Comparison of ENCODE assay signal across 14 cellular contexts in the genomic region with DNA sequence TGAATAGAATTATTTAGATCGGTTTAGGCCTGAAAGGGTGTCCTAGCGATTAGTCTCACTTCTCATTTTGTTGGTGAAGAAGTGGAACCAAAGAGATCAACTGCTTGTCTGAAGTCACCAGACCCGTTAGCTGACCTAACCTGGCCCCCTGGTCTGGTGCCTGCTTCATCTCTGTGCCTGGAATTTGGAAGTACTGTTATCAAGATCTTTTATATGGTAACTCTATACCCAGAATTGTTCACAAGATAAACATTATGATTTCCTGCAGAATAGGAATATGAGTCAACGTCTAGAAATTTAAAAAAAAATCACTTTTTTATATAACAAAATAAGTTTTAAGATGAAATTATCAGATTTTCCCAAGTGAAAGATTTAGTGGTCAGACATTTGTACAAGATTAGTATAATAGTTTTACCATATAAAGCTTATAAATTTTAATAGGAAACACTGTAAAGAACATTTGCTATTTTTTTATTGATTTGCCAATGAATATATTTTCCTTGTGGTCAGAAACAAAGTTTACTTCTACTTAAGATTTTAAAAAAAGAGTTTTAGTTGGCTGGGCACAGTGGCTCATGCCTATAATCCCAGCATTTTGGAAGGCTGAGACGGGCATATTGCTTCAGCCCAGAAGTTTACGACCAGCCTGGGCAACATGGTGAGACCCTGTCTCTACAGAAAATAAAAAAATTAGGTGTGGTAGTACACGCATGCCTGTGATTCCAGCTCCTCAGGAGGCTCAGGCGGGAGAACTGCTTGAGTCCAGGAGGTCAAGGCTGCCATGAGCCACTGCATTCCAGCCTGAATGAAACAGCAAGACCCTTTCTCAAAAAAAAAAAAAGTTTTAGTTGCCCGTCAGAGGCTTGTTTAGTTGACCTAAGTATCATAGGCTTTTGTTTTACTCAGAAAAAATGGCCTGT. TPM values are rescaled to one million over a fixed set of nuclear protein-coding genes. Genes with fewer than 3 reads are reported as not detected.
DNase-seq lines count a peak whose midpoint lies in the region; ATAC-seq, FAIRE-seq and TF ChIP-seq lines count a peak whose summit lies in the region.
"Had no signal": no experiment of that assay in that cellular context is flagged by ENCODE, and none has a peak within 500 bp of the region (broad histone marks: within the 10 kb centered on the region; RNA-seq: fewer than 3 reads in every experiment).

No MANE protein-coding gene starts in this region.

- DNase-seq in GM12891 (ENCODE audit: insufficient read length, low spot score) = no peak
- peak; percentile 88 for DNase-seq in OCI-M1 (lab: John Stamatoyannopoulos, UW)
- no peak for DNase-seq in H1 (ENCODE audit: low read depth in 1 of 2, low spot score in 2 of 2)
- DNase-seq in spleen = no peak
- DNase-seq in activated T-cell treated with anti-CD3 and anti-CD28 coated beads, Interleukin-2, amount 50 U/mL, for 4 hours = no peak
- DNase-seq: DMS79; NCI-H1092; NCI-H774; stimulated activated CD4-positive, alpha-beta T cell treated with anti-CD3 and anti-CD28 coated beads, Interleukin-2, amount 100 ng/mL, for 24 hours had no signal

- H3K4me3 ChIP-seq in H1 (ENCODE audit: extremely low read depth in 1 of 4, insufficient read depth in 2 of 4, low read depth in 3 of 4, low read length in 4 of 4) = no peak overlapping the region
- H3K4me3 ChIP-seq in skeletal muscle satellite cell (ENCODE audit: low read length) = peak overlapping the region; percentile 7
- no peak overlapping the region for H3K4me3 ChIP-seq in spleen

- H3K36me3 ChIP-seq in H1 (ENCODE audit: control insufficient read depth in 2 of 4, insufficient read depth in 4 of 4, low read length in 3 of 4) (peaks cover 0 to 11% (median 3%) of the 10 kb centered on the region in 4 experiments; a peak in 4 of 8 replicates), skeletal muscle satellite cell (ENCODE audit: insufficient read depth, low read length) (peaks cover 17% of the 10 kb centered on the region), spleen (peaks cover 0 to 81% (median 16%) of the 10 kb centered on the region in 6 donors)

- WGBS in H1 (ENCODE audit: extremely low coverage in 1 of 2, insufficient coverage in 1 of 2, insufficient read length in 1 of 2, insufficient replicate concordance in 2 of 2, low coverage in 1 of 2, low lambda C conversion rate in 2 of 2, missing lambda C conversion rate in 1 of 2), 2 experiments = 86% methylated on average over 9 of the region's 9 CpGs; no CpG with 5 or more reads in 1 of the 2 experiments
- 78 to 86% (median 82%) methylated on average over 9 of the region's 9 CpGs for WGBS in spleen, 5 donors

- no peak overlapping the region for H2BK15ac ChIP-seq in H1 (ENCODE audit: low read length)

- intact Hi-C loops in spleen (cut with DNase I; ENCODE audit: low total_unique reads) = no loop called here

- H3K56ac ChIP-seq in H1 (replicated peaks; ENCODE audit: insufficient read length, low read depth, low read length) = no peak overlapping the region

- no peak overlapping the region for H2BK20ac ChIP-seq in H1 (ENCODE audit: low read length)

- no peak overlapping the region for H4K8ac ChIP-seq in H1 (ENCODE audit: extremely low read depth, insufficient read depth, low read length)

- H4K20me1 ChIP-seq in H1 (replicated peaks in 1 of 2; ENCODE audit: control insufficient read depth in 1 of 2, insufficient read depth in 2 of 2, low read length in 2 of 2) = no peaks in the 10 kb centered on the region

- H2AFZ ChIP-seq in H1 (ENCODE audit: low read length) = no peak overlapping the region

- H3K18ac ChIP-seq in H1 (ENCODE audit: extremely low read depth, low read length) = no peak overlapping the region

- no peak overlapping the region for H2BK5ac ChIP-seq in H1 (ENCODE audit: low read depth, low read length)

- peak; percentile 88 for FAIRE-seq in GM12891 (lab: Jason Lieb, UNC)
- no peak for FAIRE-seq in H1 (lab: Jason Lieb, UNC)
- FAIRE-seq: islet of Langerhans had no signal

- no peaks in the 10 kb centered on the region for H3K79me1 ChIP-seq in H1 (ENCODE audit: low read depth, low read length)

- H3K4me2 ChIP-seq in H1 (ENCODE audit: insufficient read depth in 1 of 2, low read depth in 2 of 2, low read length in 2 of 2) (no peak overlapping the region), skeletal muscle satellite cell (ENCODE audit: low read length) (peak overlapping the region; percentile 42)

- no peak overlapping the region for H3K23ac ChIP-seq in H1 (ENCODE audit: insufficient read length)

- POLR2A ChIA-PET in H1 (lab: Charles Lee; ENCODE audit: partially characterized antibody) = interaction anchor here (0.7 kb wide), 2 partner anchors 125 to 319 kb away, joined by 3 read pairs; no protein-coding TSS in a partner anchor

- no peak overlapping the region for H2BK12ac ChIP-seq in H1 (ENCODE audit: low read depth, low read length)

- H3K27ac ChIP-seq in H1 (ENCODE audit: low read depth, low read length) = no peak overlapping the region
- H3K27ac ChIP-seq in spleen = no peak overlapping the region

- no peaks in the 10 kb centered on the region for H3K27me3 Mint-ChIP-seq in activated T-cell treated with anti-CD3 and anti-CD28 coated beads, Interleukin-2, amount 50 U/mL, for 4 hours (ENCODE audit: low read depth)
- H3K27me3 Mint-ChIP-seq: brain had no signal

- H3K23me2 ChIP-seq in H1 (ENCODE audit: low read depth, low read length) = no peaks in the 10 kb centered on the region

- H4K91ac ChIP-seq in H1 (replicated peaks; ENCODE audit: insufficient read length, low read length) = no peak overlapping the region

- H3K14ac ChIP-seq in H1 (ENCODE audit: insufficient read length) = no peak overlapping the region

- H3K9ac ChIP-seq in H1 (replicated peaks in 1 of 4; ENCODE audit: extremely low read depth in 1 of 4, low read depth in 3 of 4, low read length in 3 of 4) (no peak overlapping the region), skeletal muscle satellite cell (ENCODE audit: low read depth, low read length) (peak overlapping the region; percentile 60)

- no peaks in the 10 kb centered on the region for H3K4me1 Mint-ChIP-seq in activated T-cell treated with anti-CD3 and anti-CD28 coated beads, Interleukin-2, amount 50 U/mL, for 4 hours (ENCODE audit: low read depth)

- TF ChIP-seq RAD21 in H1 (IDR thresholded peaks at IDR 0.05 in 1 of 2, conservative IDR thresholded peaks at IDR 0.05 in 1 of 2; ENCODE audit: low read depth in 2 of 2, low read length in 2 of 2) = no peak

- no peak overlapping the region for H2AK5ac ChIP-seq in H1 (ENCODE audit: low read depth, low read length)

- no peaks in the 10 kb centered on the region for H3K27me3 ChIP-seq in H1 (replicated peaks in 1 of 4; ENCODE audit: control insufficient read depth in 3 of 4, extremely low read depth in 1 of 4, insufficient read depth in 3 of 4, low read length in 3 of 4)
- H3K27me3 ChIP-seq in skeletal muscle satellite cell (ENCODE audit: control insufficient read depth, insufficient read depth, low read length) = no peaks in the 10 kb centered on the region
- no peaks in the 10 kb centered on the region for H3K27me3 ChIP-seq in spleen (replicated peaks in 1 of 7)

- no peak for ATAC-seq in GM18909 (IDR thresholded peaks at IDR 0.05; ENCODE audit: poor library complexity, unreplicated experiment)
- ATAC-seq in activated T-cell treated with anti-CD3 and anti-CD28 coated beads, Interleukin-2, amount 50 U/mL, for 4 hours = no peak
- ATAC-seq in HG03139 (IDR thresholded peaks at IDR 0.05; ENCODE audit: unreplicated experiment) = no peak

- no peak overlapping the region for H3K4me3 Mint-ChIP-seq in activated T-cell treated with anti-CD3 and anti-CD28 coated beads, Interleukin-2, amount 50 U/mL, for 4 hours
- H3K4me3 Mint-ChIP-seq: brain had no signal

- H4K5ac ChIP-seq in H1 (ENCODE audit: insufficient read length, low read depth, low read length) = no peak overlapping the region

- no peak overlapping the region for H3K4ac ChIP-seq in H1 (replicated peaks; ENCODE audit: insufficient read length, low read depth, low read length)

- no peaks in the 10 kb centered on the region for H3K9me3 Mint-ChIP-seq in activated T-cell treated with anti-CD3 and anti-CD28 coated beads, Interleukin-2, amount 50 U/mL, for 4 hours
- H3K9me3 Mint-ChIP-seq: brain had no signal

- H3K79me2 ChIP-seq in H1 (ENCODE audit: control insufficient read depth in 1 of 2, insufficient read depth in 2 of 2, low read length in 2 of 2) = no peaks in the 10 kb centered on the region

- TF ChIP-seq POLR2A in GM12891 (IDR thresholded peaks at IDR 0.05; ENCODE audit: low read depth, low read length) (no peak), H1 (IDR thresholded peaks at IDR 0.05; ENCODE audit: control extremely low read depth in 1 of 2, low read depth in 2 of 2, low read length in 2 of 2) (no peak), spleen (IDR thresholded peaks at IDR 0.05) (no peak)

- TF ChIP-seq CTCF in H1 (IDR thresholded peaks at IDR 0.05; ENCODE audit: control extremely low read depth in 1 of 3, insufficient read depth in 1 of 3, low read depth in 1 of 3, low read length in 3 of 3) (no peak), spleen (IDR thresholded peaks at IDR 0.05 in 8 of 11, conservative IDR thresholded peaks at IDR 0.05 in 3 of 11) (no peak)

- H2BK120ac ChIP-seq in H1 (replicated peaks; ENCODE audit: low read depth, low read length) = no peak overlapping the region

- H3K4me1 ChIP-seq in H1 (replicated peaks in 1 of 4; ENCODE audit: control insufficient read depth in 3 of 4, insufficient read depth in 4 of 4, low read length in 3 of 4) (peaks cover 0 to 3% (median 0%) of the 10 kb centered on the region in 4 experiments; a peak in 2 of 7 replicates), skeletal muscle satellite cell (ENCODE audit: control insufficient read depth, insufficient read depth, low read length) (peaks cover 30% of the 10 kb centered on the region), spleen (no peaks in the 10 kb centered on the region)

- CTCF ChIA-PET in H1 (lab: Charles Lee; ENCODE audit: partially characterized antibody) = no interaction called here

- no peak for TF ChIP-seq EP300 in H1 (IDR thresholded peaks at IDR 0.05; ENCODE audit: borderline replicate concordance in 1 of 2, low read depth in 2 of 2, low read length in 2 of 2)

- H3K9me3 ChIP-seq in H1 (ENCODE audit: insufficient read depth in 2 of 2, low read depth in 1 of 2, low read length in 1 of 2) (no peaks in the 10 kb centered on the region), skeletal muscle satellite cell (replicated peaks; ENCODE audit: low read length) (no peaks in the 10 kb centered on the region), spleen (no peaks in the 10 kb centered on the region)

- H3K36me3 Mint-ChIP-seq in activated T-cell treated with anti-CD3 and anti-CD28 coated beads, Interleukin-2, amount 50 U/mL, for 4 hours (ENCODE audit: insufficient read depth) = peaks cover 25% of the 10 kb centered on the region

RNA-seq across cellular contexts. Expression of a gene that starts 37.0 kb away (rescaled TPM):
- polyA plus RNA-seq in GM12891 (2012; ENCODE audit: low read depth, missing spikeins) = 3.1 TPM
- 0.30 and 0.40 TPM in 2 replicates for total RNA-seq in H1 (2021; fragmentation: NEBNext Ultra II Directional; extraction: Animal tissue kit (Norgen Biotek cat#: 25700))
- polyA plus RNA-seq in H1 (2011; rRNA removed) = 0.06 and 0.12 TPM in 2 replicates
- 0.12 TPM for polyA plus RNA-seq in H1 (2011; cell fraction: cytosol; rRNA removed)
- 0.13 TPM for polyA plus RNA-seq in H1 (2011; cell fraction: nucleus; rRNA removed)
- 0.80 to 1.1 TPM (median 1.0 TPM) in 4 replicates for polyA plus RNA-seq in H1 (2012, experiment 1 of 2)
- polyA plus RNA-seq in H1 (2012, experiment 2 of 2) = 0.10 TPM
- polyA plus RNA-seq in H1 (2013, experiment 1 of 2) = 0.22 TPM
- 0.17 TPM for polyA plus RNA-seq in H1 (2013, experiment 2 of 2)
- polyA minus RNA-seq in H1 (2011; rRNA and poly(A)+ RNA removed) = 0.12 and 0.41 TPM in 2 replicates
- polyA minus RNA-seq in H1 (2011; cell fraction: cytosol; rRNA and poly(A)+ RNA removed) = not detected
- polyA minus RNA-seq in H1 (2011; cell fraction: nucleus; rRNA and poly(A)+ RNA removed) = 1.00 TPM
- total RNA-seq in skeletal muscle satellite cell (2012; rRNA removed) = 0.25 and 0.66 TPM in 2 replicates
- 1 to 10 TPM in 5 of 7 donors, under 1 TPM in 2; 0.47 to 2.4 (median 1.2) TPM for total RNA-seq in spleen
- under 1 TPM; 0.17 to 0.48 (median 0.29) TPM for polyA plus RNA-seq in spleen
- total RNA-seq in activated T-cell treated with anti-CD3 and anti-CD28 coated beads, Interleukin-2, amount 50 U/mL, for 4 hours = under 1 TPM; 0.16 to 0.40 (median 0.21) TPM

RNA-seq across cellular contexts. Expression of a gene that starts 37.9 kb away (rescaled TPM):
- polyA plus RNA-seq in GM12891 (2012; ENCODE audit: low read depth, missing spikeins) = 183 TPM
- total RNA-seq in H1 (2021; fragmentation: NEBNext Ultra II Directional; extraction: Animal tissue kit (Norgen Biotek cat#: 25700)) = 2.8 TPM in 2 replicates
- polyA plus RNA-seq in H1 (2011; rRNA removed) (3.4 and 3.8 TPM in 2 replicates), spleen (10 to 100 TPM in 2 of 3 donors, 1 to 10 TPM in 1; 6.0 to 12.0 (median 10.5) TPM)
- 3.1 TPM for polyA plus RNA-seq in H1 (2011; cell fraction: cytosol; rRNA removed)
- 4.7 TPM for polyA plus RNA-seq in H1 (2011; cell fraction: nucleus; rRNA removed)
- 3.6 to 6.0 TPM (median 4.0 TPM) in 4 replicates for polyA plus RNA-seq in H1 (2012, experiment 1 of 2)
- polyA plus RNA-seq in H1 (2012, experiment 2 of 2) = 5.0 TPM
- polyA plus RNA-seq in H1 (2013, experiment 1 of 2) = 3.0 TPM
- polyA plus RNA-seq in H1 (2013, experiment 2 of 2) = 2.1 TPM
- 1.4 and 2.0 TPM in 2 replicates for polyA minus RNA-seq in H1 (2011; rRNA and poly(A)+ RNA removed)
- polyA minus RNA-seq in H1 (2011; cell fraction: cytosol; rRNA and poly(A)+ RNA removed) = 3.3 TPM
- polyA minus RNA-seq in H1 (2011; cell fraction: nucleus; rRNA and poly(A)+ RNA removed) = 6.8 TPM
- 4.6 and 8.3 TPM in 2 replicates for total RNA-seq in skeletal muscle satellite cell (2012; rRNA removed)
- 10 to 100 TPM in 3 of 7 donors, 1 to 10 TPM in 4; 6.9 to 21.1 (median 8.9) TPM for total RNA-seq in spleen
- 10 to 100 TPM; 16.8 to 20.8 (median 20.3) TPM for total RNA-seq in activated T-cell treated with anti-CD3 and anti-CD28 coated beads, Interleukin-2, amount 50 U/mL, for 4 hours
